In the genomic region with DNA sequence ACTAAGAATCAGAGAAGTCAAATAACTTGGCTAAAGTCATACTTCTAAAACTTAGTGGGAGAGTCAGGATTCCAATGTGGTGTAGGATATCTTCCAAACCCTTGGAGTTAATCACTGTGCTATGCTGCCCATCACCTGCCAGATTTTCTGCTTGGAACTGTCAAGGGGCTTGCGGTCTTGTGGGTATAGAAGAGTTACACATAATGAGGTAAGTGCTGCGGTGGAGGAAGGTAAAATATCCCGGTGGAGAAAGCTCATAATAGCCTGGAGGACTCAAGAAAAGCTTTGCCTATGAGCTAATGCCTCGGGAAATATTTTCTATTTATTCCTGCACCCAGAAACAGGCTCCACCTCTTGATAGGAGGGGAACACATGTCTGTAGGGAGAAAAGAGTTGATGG, we compare ENCODE assay signal across 1 cellular context.
TF ChIP-seq lines count a peak whose summit lies in the region.

No MANE protein-coding gene starts in this region.

TF ChIP-seq in GM23338, 12 proteins besides CTCF, POLR2A, EP300 and RAD21 (continued from another document):
- TF ChIP-seq, protein P1, sequence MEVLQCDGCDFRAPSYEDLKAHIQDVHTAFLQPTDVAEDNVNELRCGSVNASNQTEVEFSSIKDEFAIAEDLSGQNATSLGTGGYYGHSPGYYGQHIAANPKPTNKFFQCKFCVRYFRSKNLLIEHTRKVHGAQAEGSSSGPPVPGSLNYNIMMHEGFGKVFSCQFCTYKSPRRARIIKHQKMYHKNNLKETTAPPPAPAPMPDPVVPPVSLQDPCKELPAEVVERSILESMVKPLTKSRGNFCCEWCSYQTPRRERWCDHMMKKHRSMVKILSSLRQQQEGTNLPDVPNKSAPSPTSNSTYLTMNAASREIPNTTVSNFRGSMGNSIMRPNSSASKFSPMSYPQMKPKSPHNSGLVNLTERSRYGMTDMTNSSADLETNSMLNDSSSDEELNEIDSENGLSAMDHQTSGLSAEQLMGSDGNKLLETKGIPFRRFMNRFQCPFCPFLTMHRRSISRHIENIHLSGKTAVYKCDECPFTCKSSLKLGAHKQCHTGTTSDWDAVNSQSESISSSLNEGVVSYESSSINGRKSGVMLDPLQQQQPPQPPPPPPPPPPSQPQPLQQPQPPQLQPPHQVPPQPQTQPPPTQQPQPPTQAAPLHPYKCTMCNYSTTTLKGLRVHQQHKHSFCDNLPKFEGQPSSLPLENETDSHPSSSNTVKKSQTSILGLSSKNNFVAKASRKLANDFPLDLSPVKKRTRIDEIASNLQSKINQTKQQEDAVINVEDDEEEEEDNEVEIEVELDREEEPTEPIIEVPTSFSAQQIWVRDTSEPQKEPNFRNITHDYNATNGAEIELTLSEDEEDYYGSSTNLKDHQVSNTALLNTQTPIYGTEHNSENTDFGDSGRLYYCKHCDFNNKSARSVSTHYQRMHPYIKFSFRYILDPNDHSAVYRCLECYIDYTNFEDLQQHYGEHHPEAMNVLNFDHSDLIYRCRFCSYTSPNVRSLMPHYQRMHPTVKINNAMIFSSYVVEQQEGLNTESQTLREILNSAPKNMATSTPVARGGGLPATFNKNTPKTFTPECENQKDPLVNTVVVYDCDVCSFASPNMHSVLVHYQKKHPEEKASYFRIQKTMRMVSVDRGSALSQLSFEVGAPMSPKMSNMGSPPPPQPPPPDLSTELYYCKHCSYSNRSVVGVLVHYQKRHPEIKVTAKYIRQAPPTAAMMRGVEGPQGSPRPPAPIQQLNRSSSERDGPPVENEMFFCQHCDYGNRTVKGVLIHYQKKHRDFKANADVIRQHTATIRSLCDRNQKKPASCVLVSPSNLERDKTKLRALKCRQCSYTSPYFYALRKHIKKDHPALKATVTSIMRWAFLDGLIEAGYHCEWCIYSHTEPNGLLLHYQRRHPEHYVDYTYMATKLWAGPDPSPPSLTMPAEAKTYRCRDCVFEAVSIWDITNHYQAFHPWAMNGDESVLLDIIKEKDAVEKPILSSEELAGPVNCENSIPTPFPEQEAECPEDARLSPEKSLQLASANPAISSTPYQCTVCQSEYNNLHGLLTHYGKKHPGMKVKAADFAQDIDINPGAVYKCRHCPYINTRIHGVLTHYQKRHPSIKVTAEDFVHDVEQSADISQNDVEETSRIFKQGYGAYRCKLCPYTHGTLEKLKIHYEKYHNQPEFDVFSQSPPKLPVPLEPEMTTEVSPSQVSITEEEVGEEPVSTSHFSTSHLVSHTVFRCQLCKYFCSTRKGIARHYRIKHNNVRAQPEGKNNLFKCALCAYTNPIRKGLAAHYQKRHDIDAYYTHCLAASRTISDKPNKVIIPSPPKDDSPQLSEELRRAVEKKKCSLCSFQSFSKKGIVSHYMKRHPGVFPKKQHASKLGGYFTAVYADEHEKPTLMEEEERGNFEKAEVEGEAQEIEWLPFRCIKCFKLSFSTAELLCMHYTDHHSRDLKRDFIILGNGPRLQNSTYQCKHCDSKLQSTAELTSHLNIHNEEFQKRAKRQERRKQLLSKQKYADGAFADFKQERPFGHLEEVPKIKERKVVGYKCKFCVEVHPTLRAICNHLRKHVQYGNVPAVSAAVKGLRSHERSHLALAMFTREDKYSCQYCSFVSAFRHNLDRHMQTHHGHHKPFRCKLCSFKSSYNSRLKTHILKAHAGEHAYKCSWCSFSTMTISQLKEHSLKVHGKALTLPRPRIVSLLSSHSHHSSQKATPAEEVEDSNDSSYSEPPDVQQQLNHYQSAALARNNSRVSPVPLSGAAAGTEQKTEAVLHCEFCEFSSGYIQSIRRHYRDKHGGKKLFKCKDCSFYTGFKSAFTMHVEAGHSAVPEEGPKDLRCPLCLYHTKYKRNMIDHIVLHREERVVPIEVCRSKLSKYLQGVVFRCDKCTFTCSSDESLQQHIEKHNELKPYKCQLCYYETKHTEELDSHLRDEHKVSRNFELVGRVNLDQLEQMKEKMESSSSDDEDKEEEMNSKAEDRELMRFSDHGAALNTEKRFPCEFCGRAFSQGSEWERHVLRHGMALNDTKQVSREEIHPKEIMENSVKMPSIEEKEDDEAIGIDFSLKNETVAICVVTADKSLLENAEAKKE (CRISPR knock-in tag; IDR thresholded peaks at IDR 0.05), result no peak
